Comparison of ENCODE assay signal across 18 cellular contexts in the genomic region with DNA sequence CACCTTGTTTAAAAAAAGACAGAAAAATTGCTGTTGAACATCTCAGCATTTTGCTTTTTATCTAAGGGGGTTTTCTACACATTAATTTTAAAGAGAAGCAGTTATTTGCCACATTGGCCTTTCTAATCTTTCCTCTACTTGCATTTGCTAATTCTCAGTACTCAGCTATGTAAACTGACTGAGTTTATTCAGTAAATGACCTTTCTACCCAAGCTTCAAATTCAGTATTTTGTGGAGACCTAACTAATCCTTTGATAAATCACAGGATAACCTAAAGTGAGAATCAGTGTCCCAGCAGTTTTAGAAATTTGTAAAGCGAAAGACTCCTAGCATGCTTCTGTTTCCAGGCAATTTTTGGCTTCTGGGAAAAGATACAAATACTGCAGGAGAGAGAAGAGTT.
"Had no signal": no experiment of that assay in that cellular context is flagged by ENCODE, and none has a peak within 500 bp of the region (broad histone marks: within the 10 kb centered on the region; RNA-seq: fewer than 3 reads in every experiment).

No MANE protein-coding gene starts in this region.

- H3K36me3 Mint-ChIP-seq: stimulated activated effector memory CD8-positive, alpha-beta T cell treated with anti-CD3 and anti-CD28 coated beads, Interleukin-12 subunit alpha, Interleukin-12 subunit beta, amount 100 ng/mL, for 72 hours had no signal

- H3K4me3 Mint-ChIP-seq: central memory CD8-positive, alpha-beta T cell; dendritic cell treated with granulocyte-macrophage colony-stimulating factor and Interleukin-4, amounts not matched to agents 40 ng/mL and 50 ng/mL, for 4 days; natural killer cell; neural crest cell; stimulated activated effector memory CD8-positive, alpha-beta T cell treated with anti-CD3 and anti-CD28 coated beads, Interleukin-12 subunit alpha, Interleukin-12 subunit beta, amount 100 ng/mL, for 72 hours had no signal

- ATAC-seq: lower lobe of right lung; natural killer cell; stimulated activated effector memory CD8-positive, alpha-beta T cell treated with anti-CD3 and anti-CD28 coated beads, Interleukin-12 subunit alpha, Interleukin-12 subunit beta, amount 100 ng/mL, for 72 hours had no signal

- FAIRE-seq: frontal cortex, kidney had no signal

- DNase-seq: colonic mucosa; effector memory CD4-positive, alpha-beta T cell; kidney; left ventricle myocardium inferior; lower lobe of right lung; natural killer cell; sigmoid colon; stimulated activated CD4-positive, alpha-beta T cell treated with anti-CD3 and anti-CD28 coated beads, Interleukin-2, amount 100 ng/mL, for 24 hours; stimulated activated CD4-positive, alpha-beta T cell treated with anti-CD3 and anti-CD28 coated beads, Interleukin-4, amount 100 ng/mL, for 24 hours; stimulated activated naive CD4-positive, alpha-beta T cell treated with Interleukin-2 at 50 U/mL for 16 hours; stomach; thyroid gland; trophoblast cell had no signal

- H3K4me1 Mint-ChIP-seq: central memory CD8-positive, alpha-beta T cell; natural killer cell; neural crest cell; stimulated activated effector memory CD8-positive, alpha-beta T cell treated with anti-CD3 and anti-CD28 coated beads, Interleukin-12 subunit alpha, Interleukin-12 subunit beta, amount 100 ng/mL, for 72 hours had no signal

- H3K27me3 Mint-ChIP-seq: central memory CD8-positive, alpha-beta T cell; dendritic cell treated with granulocyte-macrophage colony-stimulating factor and Interleukin-4, amounts not matched to agents 40 ng/mL and 50 ng/mL, for 4 days had no signal

- H3K27ac Mint-ChIP-seq: dendritic cell treated with granulocyte-macrophage colony-stimulating factor and Interleukin-4, amounts not matched to agents 40 ng/mL and 50 ng/mL, for 4 days; natural killer cell; stimulated activated effector memory CD8-positive, alpha-beta T cell treated with anti-CD3 and anti-CD28 coated beads, Interleukin-12 subunit alpha, Interleukin-12 subunit beta, amount 100 ng/mL, for 72 hours had no signal
